ENCODE assay signal across 4 cellular contexts in the genomic region with DNA sequence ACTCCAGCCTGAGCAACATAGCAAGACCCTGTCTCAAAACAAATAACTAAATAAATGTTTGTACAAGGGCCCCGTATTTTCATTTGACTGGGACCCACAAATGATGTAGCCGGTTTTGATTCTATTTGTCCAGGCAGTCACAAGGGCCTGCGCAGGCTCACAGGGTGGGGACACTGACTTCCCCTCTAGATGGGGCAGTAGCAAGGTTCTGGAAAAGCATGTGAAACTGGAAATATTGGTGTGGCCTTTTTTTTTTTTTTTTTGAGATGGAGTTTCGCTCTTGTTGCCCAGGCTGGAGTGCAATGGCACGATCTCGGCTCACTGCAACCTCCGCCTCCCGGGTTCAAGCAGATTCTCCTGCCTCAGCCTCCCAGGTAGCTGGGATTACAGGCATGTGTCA. TPM values are rescaled to one million over a fixed set of nuclear protein-coding genes. Genes with fewer than 3 reads are reported as not detected.
"Had no signal": no experiment of that assay in that cellular context is flagged by ENCODE, and none has a peak within 500 bp of the region (broad histone marks: within the 10 kb centered on the region; RNA-seq: fewer than 3 reads in every experiment).

No MANE protein-coding gene starts in this region.

RNA-seq across cellular contexts. Expression of gene MARVELD3, which starts 11.0 kb away (rescaled TPM):
- total RNA-seq: LHCN-M2, M059J, NCI-H460 had no signal

RNA-seq across cellular contexts. Expression of gene TAT, which starts 38.1 kb away (rescaled TPM):
- total RNA-seq: LHCN-M2, M059J, MCF 10A had no signal
